Comparison of ENCODE assay signal across 1 cellular context in genomic region chr19:48158210-48158790, GRCh38.
TF ChIP-seq lines count a peak whose summit lies in the region.

No MANE protein-coding gene starts in this region.

TF ChIP-seq in HepG2, 621 proteins besides CTCF, POLR2A, EP300 and RAD21:
- TF ChIP-seq, protein P1, sequence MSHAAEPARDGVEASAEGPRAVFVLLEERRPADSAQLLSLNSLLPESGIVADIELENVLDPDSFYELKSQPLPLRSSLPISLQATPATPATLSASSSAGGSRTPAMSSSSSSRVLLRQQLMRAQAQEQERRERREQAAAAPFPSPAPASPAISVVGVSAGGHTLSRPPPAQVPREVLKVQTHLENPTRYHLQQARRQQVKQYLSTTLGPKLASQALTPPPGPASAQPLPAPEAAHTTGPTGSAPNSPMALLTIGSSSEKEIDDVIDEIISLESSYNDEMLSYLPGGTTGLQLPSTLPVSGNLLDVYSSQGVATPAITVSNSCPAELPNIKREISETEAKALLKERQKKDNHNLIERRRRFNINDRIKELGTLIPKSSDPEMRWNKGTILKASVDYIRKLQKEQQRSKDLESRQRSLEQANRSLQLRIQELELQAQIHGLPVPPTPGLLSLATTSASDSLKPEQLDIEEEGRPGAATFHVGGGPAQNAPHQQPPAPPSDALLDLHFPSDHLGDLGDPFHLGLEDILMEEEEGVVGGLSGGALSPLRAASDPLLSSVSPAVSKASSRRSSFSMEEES (CRISPR knock-in tag; IDR thresholded peaks at IDR 0.05): 0 out of 2 replicates have a peak, but pooled peaks have one; percentile 21
- TF ChIP-seq ZSCAN5A (CRISPR knock-in tag; IDR thresholded peaks at IDR 0.05; ENCODE audit: borderline replicate concordance) (no peak), HNRNPL (IDR thresholded peaks at IDR 0.05; ENCODE audit: low read depth, low read length) (0 out of 2 replicates have a peak, but pooled peaks have one; percentile 35), MXD4 (CRISPR knock-in tag; IDR thresholded peaks at IDR 0.05) (no peak), ZNF205 (CRISPR knock-in tag; IDR thresholded peaks at IDR 0.05) (no peak), NFKBIZ (CRISPR knock-in tag; IDR thresholded peaks at IDR 0.05) (no peak), PAXIP1 (CRISPR knock-in tag; conservative IDR thresholded peaks at IDR 0.05) (0 out of 2 replicates have a peak, but pooled peaks have one; percentile 42), MTF1 (CRISPR knock-in tag; IDR thresholded peaks at IDR 0.05) (no peak), KLF6 (CRISPR knock-in tag; IDR thresholded peaks at IDR 0.05) (no peak), ZNF503 (CRISPR knock-in tag; IDR thresholded peaks at IDR 0.05) (no peak), HNF4A (CRISPR knock-in tag; IDR thresholded peaks at IDR 0.05) (peak; percentile 52), ZNF124 (CRISPR knock-in tag; IDR thresholded peaks at IDR 0.05) (no peak), EZH2 (conservative IDR thresholded peaks at IDR 0.05; ENCODE audit: low read depth, low read length) (no peak), SMARCE1 (IDR thresholded peaks at IDR 0.05; ENCODE audit: borderline replicate concordance) (no peak)
- TF ChIP-seq, protein P2, sequence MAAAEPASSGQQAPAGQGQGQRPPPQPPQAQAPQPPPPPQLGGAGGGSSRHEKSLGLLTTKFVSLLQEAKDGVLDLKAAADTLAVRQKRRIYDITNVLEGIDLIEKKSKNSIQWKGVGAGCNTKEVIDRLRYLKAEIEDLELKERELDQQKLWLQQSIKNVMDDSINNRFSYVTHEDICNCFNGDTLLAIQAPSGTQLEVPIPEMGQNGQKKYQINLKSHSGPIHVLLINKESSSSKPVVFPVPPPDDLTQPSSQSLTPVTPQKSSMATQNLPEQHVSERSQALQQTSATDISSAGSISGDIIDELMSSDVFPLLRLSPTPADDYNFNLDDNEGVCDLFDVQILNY (CRISPR knock-in tag; conservative IDR thresholded peaks at IDR 0.05): no peak
- TF ChIP-seq, protein P3, sequence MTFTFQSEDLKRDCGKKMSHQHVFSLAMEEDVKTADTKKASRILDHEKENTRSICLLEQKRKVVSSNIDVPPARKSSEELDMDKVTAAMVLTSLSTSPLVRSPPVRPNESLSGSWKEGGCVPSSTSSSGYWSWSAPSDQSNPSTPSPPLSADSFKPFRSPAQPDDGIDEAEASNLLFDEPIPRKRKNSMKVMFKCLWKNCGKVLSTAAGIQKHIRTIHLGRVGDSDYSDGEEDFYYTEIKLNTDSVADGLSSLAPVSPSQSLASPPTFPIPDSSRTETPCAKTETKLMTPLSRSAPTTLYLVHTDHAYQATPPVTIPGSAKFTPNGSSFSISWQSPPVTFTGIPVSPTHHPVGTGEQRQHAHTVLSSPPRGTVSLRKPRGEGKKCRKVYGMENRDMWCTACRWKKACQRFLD (CRISPR knock-in tag; IDR thresholded peaks at IDR 0.05; ENCODE audit: borderline replicate concordance): no peak
